Comparison of ENCODE assay signal across 27 cellular contexts in genomic region chr2:22880161-22880560, GRCh38.
"Had no signal": no experiment of that assay in that cellular context is flagged by ENCODE, and none has a peak within 500 bp of the region (broad histone marks: within the 10 kb centered on the region; RNA-seq: fewer than 3 reads in every experiment).

No MANE protein-coding gene starts in this region.

- H3K27ac Mint-ChIP-seq: activated CD4-positive, alpha-beta T cell treated with anti-CD3 and anti-CD28 coated beads, Interleukin-2, amount 10 ng/mL, durations not matched to agents 24 days and 14 days; activated CD8-positive, alpha-beta T cell treated with anti-CD3 and anti-CD28 coated beads for 36 hours; activated naive CD8-positive, alpha-beta T cell treated with anti-CD3 and anti-CD28 coated beads for 36 hours; activated T-cell treated with anti-CD3 and anti-CD28 coated beads, Interleukin-2, amount 50 U/mL, for 72 hours; activated T-helper 17 cell treated with anti-CD3 and anti-CD28 coated beads, Interleukin-2, amount 50 U/mL, for 72 hours had no signal

- H3K4me3 Mint-ChIP-seq: activated CD4-positive, alpha-beta T cell treated with anti-CD3 and anti-CD28 coated beads, Interleukin-2, amount 10 ng/mL, durations not matched to agents 24 days and 14 days; activated CD8-positive, alpha-beta T cell treated with anti-CD3 and anti-CD28 coated beads for 36 hours; activated naive CD8-positive, alpha-beta T cell treated with anti-CD3 and anti-CD28 coated beads for 36 hours; activated T-cell treated with anti-CD3 and anti-CD28 coated beads, Interleukin-2, amount 50 U/mL, for 72 hours; activated T-helper 17 cell treated with anti-CD3 and anti-CD28 coated beads, Interleukin-2, amount 50 U/mL, for 72 hours had no signal

- DNase-seq: activated CD4-positive, alpha-beta T cell treated with anti-CD3 and anti-CD28 coated beads, Interleukin-2, amount 10 ng/mL, durations not matched to agents 24 days and 14 days; activated CD4-positive, alpha-beta T cell treated with anti-CD3 and anti-CD28 coated beads, Interleukin-2, amount 50 U/mL, for 4 hours; activated CD8-positive, alpha-beta T cell treated with anti-CD3 and anti-CD28 coated beads for 36 hours; activated effector memory CD4-positive, alpha-beta T cell treated with anti-CD3 and anti-CD28 coated beads, Interleukin-2, amount 50 U/mL, for 16 hours; activated naive CD4-positive, alpha-beta T cell; activated naive CD4-positive, alpha-beta T cell treated with anti-CD3 and anti-CD28 coated beads, Interleukin-2, amount 50 U/mL, for 16 hours; activated naive CD8-positive, alpha-beta T cell treated with anti-CD3 and anti-CD28 coated beads for 36 hours; activated T-cell treated with anti-CD3 and anti-CD28 coated beads, Interleukin-2, amount 50 U/mL, for 1 hour; activated T-cell treated with anti-CD3 and anti-CD28 coated beads, Interleukin-2, amount 50 U/mL, for 72 hours; amniotic stem cell; aorta; brain microvascular endothelial cell; central memory CD4-positive, alpha-beta T cell; Karpas-422; KBM-7; NCI-H146; NCI-H187; NCI-H2029 treated with DMSO at 0.1 percent for 48 hours; NCI-H446; NCI-H510A treated with DMSO at 0.1 percent for 48 hours; NCI-H526 treated with DMSO at 0.1 percent for 48 hours; NK-92 treated with Interleukin-12 subunit alpha and Interleukin-12 subunit beta, amount 100 ng/mL, for 24 hours; PC-9; SIG-M5; T1000 had no signal

- H3K4me1 Mint-ChIP-seq: activated CD4-positive, alpha-beta T cell treated with anti-CD3 and anti-CD28 coated beads, Interleukin-2, amount 10 ng/mL, durations not matched to agents 24 days and 14 days; activated naive CD8-positive, alpha-beta T cell treated with anti-CD3 and anti-CD28 coated beads for 36 hours; activated T-helper 17 cell treated with anti-CD3 and anti-CD28 coated beads, Interleukin-2, amount 50 U/mL, for 72 hours had no signal

- H3K27me3 Mint-ChIP-seq: activated CD4-positive, alpha-beta T cell treated with anti-CD3 and anti-CD28 coated beads, Interleukin-2, amount 10 ng/mL, durations not matched to agents 24 days and 14 days; activated CD8-positive, alpha-beta T cell treated with anti-CD3 and anti-CD28 coated beads for 36 hours; activated naive CD8-positive, alpha-beta T cell treated with anti-CD3 and anti-CD28 coated beads for 36 hours; activated T-helper 17 cell treated with anti-CD3 and anti-CD28 coated beads, Interleukin-2, amount 50 U/mL, for 72 hours had no signal

- ATAC-seq: activated CD8-positive, alpha-beta T cell treated with anti-CD3 and anti-CD28 coated beads for 36 hours; activated T-cell treated with anti-CD3 and anti-CD28 coated beads, Interleukin-2, amount 50 U/mL, for 72 hours; activated T-helper 17 cell treated with anti-CD3 and anti-CD28 coated beads, Interleukin-2, amount 50 U/mL, for 72 hours; Right ventricle myocardium inferior had no signal

- H3K9me3 Mint-ChIP-seq: activated CD4-positive, alpha-beta T cell treated with anti-CD3 and anti-CD28 coated beads, Interleukin-2, amount 10 ng/mL, durations not matched to agents 24 days and 14 days; activated T-helper 17 cell treated with anti-CD3 and anti-CD28 coated beads, Interleukin-2, amount 50 U/mL, for 72 hours had no signal
